In the genomic region with DNA sequence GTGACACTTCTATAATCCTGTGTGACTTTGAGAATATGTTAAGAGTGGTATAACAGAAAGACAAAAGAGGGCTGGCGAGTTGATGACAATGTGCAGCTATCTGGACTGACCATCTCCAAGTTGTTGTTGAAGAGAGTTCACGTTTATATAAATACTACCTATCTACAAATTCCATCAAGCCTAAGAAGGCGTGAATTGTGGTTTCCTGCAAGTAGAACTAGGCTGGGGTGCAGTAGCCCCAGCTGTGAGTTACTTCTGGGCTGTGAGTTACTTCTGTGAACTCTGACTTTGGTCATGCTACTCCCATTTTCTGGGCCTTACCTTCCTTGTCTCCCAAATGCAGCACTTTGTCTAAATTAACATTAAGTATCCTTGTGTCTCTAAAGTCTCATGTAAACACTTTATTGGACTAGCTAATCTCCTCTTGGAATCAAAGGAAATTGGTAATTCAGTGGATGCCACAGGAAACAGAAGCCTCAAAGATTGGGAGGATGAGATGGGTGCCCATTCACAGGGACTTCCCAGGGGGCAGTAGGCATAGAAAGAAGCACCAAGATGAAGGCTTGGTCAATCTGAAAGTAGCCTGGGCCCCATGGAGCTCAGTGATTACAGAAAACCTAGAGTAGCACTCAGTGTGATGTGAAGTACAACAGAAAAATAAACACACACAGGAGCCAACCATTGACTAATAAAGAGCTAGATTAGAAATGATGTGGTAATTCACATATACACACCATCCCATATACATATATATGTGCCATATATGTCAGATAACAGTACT, we compare ENCODE assay signal across 23 cellular contexts.
DNase-seq lines count a peak whose midpoint lies in the region; ATAC-seq, FAIRE-seq and TF ChIP-seq lines count a peak whose summit lies in the region.
"Had no signal": no experiment of that assay in that cellular context is flagged by ENCODE, and none has a peak within 500 bp of the region (broad histone marks: within the 10 kb centered on the region; RNA-seq: fewer than 3 reads in every experiment).

No MANE protein-coding gene starts in this region.

- BruUV-seq in mammary epithelial cell (replicated peaks; lab: Mats Ljungman, UMichigan), result no TSS peak
- no TSS peak for BruUV-seq in MCF 10A (replicated peaks; lab: Mats Ljungman, UMichigan)
- BruUV-seq in K562 (replicated peaks; lab: Mats Ljungman, UMichigan), result no TSS peak

- 53% methylated on average over 3 of the region's 3 CpGs for WGBS in mammary epithelial cell (ENCODE audit: low coverage, missing lambda C conversion rate)
- WGBS in K562 (ENCODE audit: insufficient coverage, low coverage, missing lambda C conversion rate), result 3% methylated on average over 3 of the region's 3 CpGs

- H3K9ac ChIP-seq in mammary epithelial cell (ENCODE audit: insufficient read depth, low read length), result no peak overlapping the region
- H3K9ac ChIP-seq in K562 (ENCODE audit: insufficient read depth in 1 of 2, low read depth in 2 of 2, low read length in 2 of 2), result peak overlapping the region in 1 of 2 experiments; percentile 57; a peak in 1 of 4 replicates

- no peaks in the 10 kb centered on the region for H3K9me1 ChIP-seq in K562 (ENCODE audit: control insufficient read depth, insufficient read depth, low read length)

- H3K4me1 ChIP-seq in mammary epithelial cell (ENCODE audit: insufficient read depth, low read length), result no peaks in the 10 kb centered on the region
- peaks cover 0 to 18% of the 10 kb centered on the region in 2 experiments; a peak in 4 of 5 replicates for H3K4me1 ChIP-seq in K562 (replicated peaks in 1 of 2; ENCODE audit: control insufficient read depth in 2 of 2, insufficient read depth in 2 of 2, low read length in 2 of 2)
- H3K4me1 ChIP-seq: BE2C, gastroesophageal sphincter had no signal

- H4K20me1 ChIP-seq in mammary epithelial cell (ENCODE audit: insufficient read depth, low read length) (no peaks in the 10 kb centered on the region), K562 (replicated peaks; ENCODE audit: control insufficient read depth, insufficient read depth, low read length) (no peaks in the 10 kb centered on the region)

- no peak overlapping the region for H3K27ac Mint-ChIP-seq in MCF 10A (ENCODE audit: low read depth, unreplicated experiment)
- H3K27ac Mint-ChIP-seq: nephron, type B pancreatic cell had no signal

- dilution Hi-C loops in mammary epithelial cell (cut with HindIII; ENCODE audit: low sequenced_read_pairs), result no loop called here

- TF ChIP-seq POLR2A in K562 (conservative IDR thresholded peaks at IDR 0.05), result no peak

- DNase-seq in mammary epithelial cell (peak; percentile 17), MCF 10A (ENCODE audit: unreplicated experiment) (no peak), HT-29 (ENCODE audit: low spot score) (peak; percentile 78), K562 (ENCODE audit: extremely low read depth in 1 of 4, low spot score in 3 of 4) (peak; percentile 5 to 61 (median 9)), kidney glomerular epithelial cell (lab: John Stamatoyannopoulos, UW) (no peak), SW 1271 (lab: John Stamatoyannopoulos, UW) (no peak)
- DNase-seq in activated effector memory CD4-positive, alpha-beta T cell treated with anti-CD3 and anti-CD28 coated beads, Interleukin-2, amount 50 U/mL, for 16 hours, result no peak
- DNase-seq: activated gamma-delta T cell treated with Interleukin-2 at 50 U/mL for 16 hours; amygdala; BE2C; caudate nucleus; GOT3; KBM-7; left cardiac atrium; NCI-H1048; stimulated activated CD4-positive, alpha-beta T cell treated with anti-CD3 and anti-CD28 coated beads, Interleukin-2, amount 100 ng/mL, for 24 hours had no signal

- in situ Hi-C loops in mammary epithelial cell (cut with MboI; ENCODE audit: low sequenced_read_pairs in 2 of 2) (no loop called here), K562 (cut with MboI) (no loop called here)

- H3K4me3 ChIP-seq in mammary epithelial cell (replicated peaks in 1 of 3; ENCODE audit: insufficient read depth in 1 of 3, low read depth in 2 of 3, low read length in 3 of 3) (no peak overlapping the region), K562 (no peak overlapping the region)
- H3K4me3 ChIP-seq: gastroesophageal sphincter had no signal

- H2AFZ ChIP-seq in mammary epithelial cell (ENCODE audit: low read depth, low read length) (no peak overlapping the region), K562 (ENCODE audit: low read depth, low read length) (peak overlapping the region; percentile 84)

- H3K9me3 ChIP-seq in mammary epithelial cell (replicated peaks; ENCODE audit: insufficient read depth, low read length) (no peaks in the 10 kb centered on the region), K562 (replicated peaks; ENCODE audit: control insufficient read depth, insufficient read depth, low read depth, low read length) (peaks cover 9% of the 10 kb centered on the region)
- H3K9me3 ChIP-seq: BE2C had no signal

- peak; percentile 61 for FAIRE-seq in K562 (lab: Jason Lieb, UNC)
- FAIRE-seq: TTC549 had no signal

- H3K27ac ChIP-seq in mammary epithelial cell (ENCODE audit: insufficient read depth, low read depth, low read length), result no peak overlapping the region
- peak overlapping the region; percentile 72 for H3K27ac ChIP-seq in K562 (ENCODE audit: extremely low read depth, low read depth, low read length)
- H3K27ac ChIP-seq: 22Rv1, gastroesophageal sphincter had no signal

- H3K27me3 ChIP-seq in mammary epithelial cell (ENCODE audit: insufficient read depth, low read length), result peaks cover 3% of the 10 kb centered on the region
- no peaks in the 10 kb centered on the region for H3K27me3 ChIP-seq in K562 (ENCODE audit: control insufficient read depth in 2 of 2, insufficient read depth in 2 of 2, low read length in 2 of 2)
- H3K27me3 ChIP-seq: BE2C, gastroesophageal sphincter had no signal

- H3K36me3 Mint-ChIP-seq in MCF 10A (ENCODE audit: insufficient read depth, unreplicated experiment), result no peaks in the 10 kb centered on the region

- TF ChIP-seq CTCF in mammary epithelial cell (conservative IDR thresholded peaks at IDR 0.05 in 1 of 2, IDR thresholded peaks at IDR 0.05 in 1 of 2; ENCODE audit: extremely low read depth in 1 of 2, insufficient read depth in 1 of 2, low read depth in 1 of 2, low read length in 2 of 2), result no peak
- TF ChIP-seq CTCF in MCF 10A (IDR thresholded peaks at IDR 0.05; ENCODE audit: unreplicated experiment), result no peak
- no peak for TF ChIP-seq CTCF in K562 (IDR thresholded peaks at IDR 0.05 in 2 of 3, conservative IDR thresholded peaks at IDR 0.05 in 1 of 3; ENCODE audit: insufficient read depth in 2 of 3, low read depth in 1 of 3, low read length in 3 of 3)

- H3K4me3 Mint-ChIP-seq in MCF 10A (ENCODE audit: unreplicated experiment), result no peak overlapping the region
- H3K4me3 Mint-ChIP-seq: nephron, type B pancreatic cell had no signal

- 0 out of 2 replicates have a peak, but pooled peaks have one; percentile 14 for TF ChIP-seq EP300 in K562 (IDR thresholded peaks at IDR 0.05; ENCODE audit: low read length)

- POLR2A ChIA-PET in MCF 10A (lab: Yijun Ruan, JAX), result no interaction called here
- POLR2A ChIA-PET in K562 (lab: Yijun Ruan, JAX), result interaction anchor here (1.1 kb wide), 1 partner anchor 10 kb away, joined by 4 read pairs; no protein-coding TSS in a partner anchor

- TF ChIP-seq RAD21 in K562 (CRISPR knock-in tag; conservative IDR thresholded peaks at IDR 0.05 in 1 of 2, IDR thresholded peaks at IDR 0.05 in 1 of 2), result no peak

- H3K4me1 Mint-ChIP-seq in MCF 10A (ENCODE audit: insufficient read depth, unreplicated experiment), result no peaks in the 10 kb centered on the region
- H3K4me1 Mint-ChIP-seq: nephron had no signal

- no peaks in the 10 kb centered on the region for H3K9me3 Mint-ChIP-seq in MCF 10A (ENCODE audit: unreplicated experiment)

- H3K36me3 ChIP-seq in mammary epithelial cell (ENCODE audit: insufficient read depth, low read length) (no peaks in the 10 kb centered on the region), K562 (ENCODE audit: control insufficient read depth, insufficient read depth, low read length) (no peaks in the 10 kb centered on the region)
- H3K36me3 ChIP-seq: BE2C, gastroesophageal sphincter had no signal

- H3K4me2 ChIP-seq in mammary epithelial cell (ENCODE audit: insufficient read depth, low read depth, low read length), result no peak overlapping the region
- peak overlapping the region; percentile 61 for H3K4me2 ChIP-seq in K562 (ENCODE audit: insufficient read depth, low read length)

- CTCF ChIA-PET in mammary epithelial cell (lab: Charles Lee; ENCODE audit: low non-redundant PET), result no interaction called here
- CTCF ChIA-PET in MCF 10A (lab: Yijun Ruan, JAX), result interaction anchor here (0.6 kb wide), 1 partner anchor 535 kb away, joined by 4 read pairs; no protein-coding TSS in a partner anchor
- CTCF ChIA-PET in K562 (lab: Yijun Ruan, JAX; ENCODE audit: low intra/inter-chr PET ratio), result no interaction called here

- intact Hi-C loops in mammary epithelial cell (cut with micrococcal nuclease), result no loop called here
- intact Hi-C loops in MCF 10A (cut with micrococcal nuclease), result no loop called here
- intact Hi-C loops in K562 (cut with micrococcal nuclease), result no loop called here

- ATAC-seq in K562, result peak; percentile 67
- no peak for ATAC-seq in activated CD4-positive, CD25-positive, alpha-beta regulatory T cell treated with anti-CD3 and anti-CD28 coated beads, Interleukin-2, amount 50 U/mL, for 24 hours
- ATAC-seq: esophagus mucosa, gastroesophageal sphincter, left cardiac atrium had no signal

- no peaks in the 10 kb centered on the region for H3K27me3 Mint-ChIP-seq in MCF 10A (ENCODE audit: insufficient read depth, unreplicated experiment)
- H3K27me3 Mint-ChIP-seq: type B pancreatic cell had no signal

- H3K79me2 ChIP-seq in mammary epithelial cell (ENCODE audit: insufficient read depth, low read length) (no peaks in the 10 kb centered on the region), K562 (ENCODE audit: control insufficient read depth, insufficient read depth, low read length) (no peaks in the 10 kb centered on the region)

TF ChIP-seq in K562, 482 proteins besides CTCF, POLR2A, EP300 and RAD21 (continues in another document):
- TF ChIP-seq, protein P1, sequence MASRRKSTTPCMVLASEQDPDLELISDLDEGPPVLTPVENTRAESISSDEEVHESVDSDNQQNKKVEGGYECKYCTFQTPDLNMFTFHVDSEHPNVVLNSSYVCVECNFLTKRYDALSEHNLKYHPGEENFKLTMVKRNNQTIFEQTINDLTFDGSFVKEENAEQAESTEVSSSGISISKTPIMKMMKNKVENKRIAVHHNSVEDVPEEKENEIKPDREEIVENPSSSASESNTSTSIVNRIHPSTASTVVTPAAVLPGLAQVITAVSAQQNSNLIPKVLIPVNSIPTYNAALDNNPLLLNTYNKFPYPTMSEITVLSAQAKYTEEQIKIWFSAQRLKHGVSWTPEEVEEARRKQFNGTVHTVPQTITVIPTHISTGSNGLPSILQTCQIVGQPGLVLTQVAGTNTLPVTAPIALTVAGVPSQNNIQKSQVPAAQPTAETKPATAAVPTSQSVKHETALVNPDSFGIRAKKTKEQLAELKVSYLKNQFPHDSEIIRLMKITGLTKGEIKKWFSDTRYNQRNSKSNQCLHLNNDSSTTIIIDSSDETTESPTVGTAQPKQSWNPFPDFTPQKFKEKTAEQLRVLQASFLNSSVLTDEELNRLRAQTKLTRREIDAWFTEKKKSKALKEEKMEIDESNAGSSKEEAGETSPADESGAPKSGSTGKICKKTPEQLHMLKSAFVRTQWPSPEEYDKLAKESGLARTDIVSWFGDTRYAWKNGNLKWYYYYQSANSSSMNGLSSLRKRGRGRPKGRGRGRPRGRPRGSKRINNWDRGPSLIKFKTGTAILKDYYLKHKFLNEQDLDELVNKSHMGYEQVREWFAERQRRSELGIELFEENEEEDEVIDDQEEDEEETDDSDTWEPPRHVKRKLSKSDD (conservative IDR thresholded peaks at IDR 0.05; ENCODE audit: low read length), result no peak

Comparison
In these comparisons a context has a peak if more than half of its experiments do, and no peak if none do; other contexts are left out.
1. DNase-seq: peak in mammary epithelial cell (single experiment), HT-29 (single experiment) and K562 (4 of 4); none in MCF 10A (single experiment), kidney glomerular epithelial cell (single experiment), SW 1271 (0 of 2) and activated effector memory CD4-positive, alpha-beta T cell treated with anti-CD3 and anti-CD28 coated beads, Interleukin-2, amount 50 U/mL, for 16 hours (single experiment).